Comparison of ENCODE assay signal across 11 cellular contexts in the genomic region with DNA sequence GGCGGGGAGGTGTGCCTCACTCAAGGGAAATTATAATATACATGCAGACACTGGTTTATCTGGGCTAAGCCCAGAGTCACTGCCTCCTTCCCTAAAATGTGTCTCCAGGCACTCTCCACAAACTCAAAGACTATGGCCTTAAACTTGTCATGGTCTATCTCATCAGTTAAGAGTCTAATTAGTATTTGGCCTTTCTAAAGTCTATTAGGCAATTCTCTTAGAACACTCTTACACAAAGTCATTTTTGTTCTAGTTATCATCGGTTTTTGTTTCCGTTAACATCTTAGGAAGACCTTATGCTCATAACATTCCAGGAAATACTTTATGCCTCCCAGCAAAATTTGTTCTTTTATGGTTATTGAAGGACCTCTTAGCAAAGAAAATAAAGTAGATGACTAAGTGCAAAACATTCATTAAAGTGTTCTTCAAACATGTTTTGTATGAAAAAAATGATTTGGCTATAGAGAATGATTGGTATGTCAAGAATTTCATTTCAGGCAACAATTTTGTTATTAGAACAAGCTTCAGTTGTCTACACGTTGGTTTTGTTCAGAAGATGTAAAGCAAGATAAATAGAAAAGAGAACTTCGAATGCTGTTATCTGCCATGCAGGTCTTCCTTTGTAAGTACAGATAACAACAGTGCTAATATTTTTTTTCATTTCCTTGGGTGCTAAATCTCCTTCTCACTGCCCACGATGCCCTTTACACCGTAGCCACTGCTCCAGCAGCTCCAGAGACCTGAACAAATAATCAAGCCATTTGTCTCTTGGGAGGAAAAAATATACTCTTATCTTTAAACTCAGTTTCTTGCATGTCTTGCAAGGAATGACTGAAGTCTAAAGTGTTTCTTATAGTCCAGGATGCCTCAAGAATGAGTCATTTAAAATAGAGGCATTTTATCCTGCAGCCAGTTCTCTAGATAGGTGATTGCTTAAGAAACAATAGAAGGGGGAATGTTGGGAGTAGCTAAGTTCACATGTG.
DNase-seq lines count a peak whose midpoint lies in the region; ATAC-seq, FAIRE-seq and TF ChIP-seq lines count a peak whose summit lies in the region.
"Had no signal": no experiment of that assay in that cellular context is flagged by ENCODE, and none has a peak within 500 bp of the region (broad histone marks: within the 10 kb centered on the region; RNA-seq: fewer than 3 reads in every experiment).

No MANE protein-coding gene starts in this region.

- H3K4me2 ChIP-seq in PC-9 = no peak overlapping the region

- H3K4me1 ChIP-seq in Caco-2 (peaks cover 21% of the 10 kb centered on the region), PC-9 (replicated peaks; ENCODE audit: insufficient read depth) (no peaks in the 10 kb centered on the region)
- no peaks in the 10 kb centered on the region for H3K4me1 ChIP-seq in naive thymus-derived CD4-positive, alpha-beta T cell (ENCODE audit: control insufficient read depth in 2 of 2, insufficient read depth in 2 of 2, low read length in 2 of 2)

- BruUV-seq in Caco-2 (replicated peaks; lab: Mats Ljungman, UMichigan) (no TSS peak), PC-9 (replicated peaks; lab: Mats Ljungman, UMichigan) (no TSS peak)

- H3K27me3 ChIP-seq in Caco-2 (replicated peaks; ENCODE audit: control insufficient read depth, insufficient read depth, low read length) (no peaks in the 10 kb centered on the region), PC-9 (ENCODE audit: insufficient read depth, low read depth) (no peaks in the 10 kb centered on the region)
- no peaks in the 10 kb centered on the region for H3K27me3 ChIP-seq in naive thymus-derived CD4-positive, alpha-beta T cell (ENCODE audit: control insufficient read depth in 2 of 2, insufficient read depth in 2 of 2, low read length in 2 of 2)

- no peaks in the 10 kb centered on the region for H3K27me3 Mint-ChIP-seq in Caco-2 (ENCODE audit: insufficient read depth, unreplicated experiment)
- H3K27me3 Mint-ChIP-seq in naive thymus-derived CD4-positive, alpha-beta T cell = no peaks in the 10 kb centered on the region
- no peaks in the 10 kb centered on the region for H3K27me3 Mint-ChIP-seq in WTC11 (ENCODE audit: low read depth)
- H3K27me3 Mint-ChIP-seq: activated CD8-positive, alpha-beta T cell treated with anti-CD3 and anti-CD28 coated beads for 36 hours had no signal

- CTCF ChIA-PET in Caco-2 (lab: Charles Lee) = no interaction called here
- CTCF ChIA-PET in PC-9 (lab: Charles Lee) = no interaction called here
- CTCF ChIA-PET in naive thymus-derived CD4-positive, alpha-beta T cell (lab: Charles Lee) = interaction anchor here (0.7 kb wide), 1 partner anchor 843 kb away, joined by 4 read pairs; no protein-coding TSS in a partner anchor
- CTCF ChIA-PET in WTC11 (lab: Charles Lee) = no interaction called here

- peak overlapping the region; percentile 48 for H3K4me3 Mint-ChIP-seq in Caco-2 (ENCODE audit: unreplicated experiment)
- no peak overlapping the region for H3K4me3 Mint-ChIP-seq in naive thymus-derived CD4-positive, alpha-beta T cell
- no peak overlapping the region for H3K4me3 Mint-ChIP-seq in WTC11
- H3K4me3 Mint-ChIP-seq: activated CD8-positive, alpha-beta T cell treated with anti-CD3 and anti-CD28 coated beads for 36 hours had no signal

- DNase-seq in Caco-2 (peak; percentile 52 to 66), PC-9 (peak; percentile 40 to 44), putamen (ENCODE audit: low spot score) (no peak), WTC11 (ENCODE audit: low spot score) (no peak)
- no peak for DNase-seq in naive thymus-derived CD4-positive, alpha-beta T cell
- DNase-seq in activated CD4-positive, alpha-beta T cell treated with anti-CD3 and anti-CD28 coated beads, Interleukin-2, amount 50 U/mL, for 4 hours = no peak
- DNase-seq: activated CD8-positive, alpha-beta T cell treated with anti-CD3 and anti-CD28 coated beads for 36 hours; caudate nucleus; stimulated activated naive CD8-positive, alpha-beta T cell treated with anti-CD3 and anti-CD28 coated beads, Interleukin-15, Interleukin-2, amounts not matched to agents 100 U/mL and 50 U/mL, for 24 hours had no signal

- POLR2A ChIA-PET in Caco-2 (lab: Charles Lee) = no interaction called here
- POLR2A ChIA-PET in PC-9 (lab: Charles Lee; ENCODE audit: unreplicated experiment) = interaction anchor here (0.5 to 0.8 kb wide), 3 partner anchors 108 to 459 kb away, joined by 3 to 6 read pairs (median 4); no protein-coding TSS in a partner anchor
- POLR2A ChIA-PET in naive thymus-derived CD4-positive, alpha-beta T cell (lab: Charles Lee) = no interaction called here
- POLR2A ChIA-PET in WTC11 (lab: Charles Lee) = no interaction called here

- H3K9me3 ChIP-seq in Caco-2 = no peaks in the 10 kb centered on the region
- no peaks in the 10 kb centered on the region for H3K9me3 ChIP-seq in PC-9 (ENCODE audit: insufficient read depth, low read depth)
- no peaks in the 10 kb centered on the region for H3K9me3 ChIP-seq in naive thymus-derived CD4-positive, alpha-beta T cell (ENCODE audit: control insufficient read depth in 2 of 3, low read length in 3 of 3)

- no peaks in the 10 kb centered on the region; the same call in 1 of the 2 replicates for H4K20me1 ChIP-seq in PC-9 (ENCODE audit: insufficient read depth)

- no peaks in the 10 kb centered on the region for H3K9me3 Mint-ChIP-seq in Caco-2 (ENCODE audit: unreplicated experiment)
- peaks cover 0 to 16% (median 2%) of the 10 kb centered on the region in 11 donors for H3K9me3 Mint-ChIP-seq in naive thymus-derived CD4-positive, alpha-beta T cell
- H3K9me3 Mint-ChIP-seq in WTC11 = no peaks in the 10 kb centered on the region

- peaks cover 5% of the 10 kb centered on the region; the same call in 1 of the 2 replicates for H3F3A ChIP-seq in PC-9 (ENCODE audit: insufficient read depth, low read depth)

- H3K9me2 ChIP-seq in PC-9 (ENCODE audit: insufficient read depth) = no peaks in the 10 kb centered on the region

- intact Hi-C loops in Caco-2 (cut with micrococcal nuclease; ENCODE audit: unreplicated experiment) (loop anchor here (1.0 kb wide), 2 partner anchors 29 to 90 kb away; no protein-coding TSS in a partner anchor), PC-9 (cut with micrococcal nuclease; ENCODE audit: unreplicated experiment) (loop anchor here (2.0 to 10.0 kb wide), 4 partner anchors 72 to 261 kb away; no protein-coding TSS in a partner anchor)
- intact Hi-C loops in naive thymus-derived CD4-positive, alpha-beta T cell (cut with micrococcal nuclease) = no loop called here

- H3K4me3 ChIP-seq in Caco-2 (ENCODE audit: low read depth, low read length) (no peak overlapping the region), PC-9 (no peak overlapping the region)
- no peak overlapping the region for H3K4me3 ChIP-seq in naive thymus-derived CD4-positive, alpha-beta T cell (ENCODE audit: low read length)

- no peak overlapping the region for H3K27ac ChIP-seq in PC-9
- H3K27ac ChIP-seq in naive thymus-derived CD4-positive, alpha-beta T cell (ENCODE audit: low read depth, low read length) = no peak overlapping the region

- no peaks in the 10 kb centered on the region for H3K36me3 Mint-ChIP-seq in Caco-2 (ENCODE audit: insufficient read depth, unreplicated experiment)
- no peaks in the 10 kb centered on the region for H3K36me3 Mint-ChIP-seq in naive thymus-derived CD4-positive, alpha-beta T cell
- no peaks in the 10 kb centered on the region for H3K36me3 Mint-ChIP-seq in WTC11

- H3K4me1 Mint-ChIP-seq in Caco-2 (ENCODE audit: low read depth, unreplicated experiment) (peaks cover 17% of the 10 kb centered on the region), WTC11 (no peaks in the 10 kb centered on the region)
- H3K4me1 Mint-ChIP-seq in naive thymus-derived CD4-positive, alpha-beta T cell = no peaks in the 10 kb centered on the region

- H3K79me2 ChIP-seq in PC-9 (ENCODE audit: low read depth) = no peaks in the 10 kb centered on the region

- H3K27ac Mint-ChIP-seq in Caco-2 (ENCODE audit: unreplicated experiment) = peak overlapping the region; percentile 79
- no peak overlapping the region for H3K27ac Mint-ChIP-seq in naive thymus-derived CD4-positive, alpha-beta T cell
- H3K27ac Mint-ChIP-seq in WTC11 = no peak overlapping the region
- H3K27ac Mint-ChIP-seq: activated CD8-positive, alpha-beta T cell treated with anti-CD3 and anti-CD28 coated beads for 36 hours had no signal

- H3K36me3 ChIP-seq in Caco-2 (ENCODE audit: control insufficient read depth, insufficient read depth, low read length) (no peaks in the 10 kb centered on the region), PC-9 (ENCODE audit: low read depth) (no peaks in the 10 kb centered on the region)
- no peaks in the 10 kb centered on the region for H3K36me3 ChIP-seq in naive thymus-derived CD4-positive, alpha-beta T cell (ENCODE audit: control insufficient read depth in 2 of 3, insufficient read depth in 3 of 3, low read length in 3 of 3)

- peak; percentile 38 for ATAC-seq in naive thymus-derived CD4-positive, alpha-beta T cell
- no peak for ATAC-seq in WTC11
- no peak for ATAC-seq in GM21529 (IDR thresholded peaks at IDR 0.05; ENCODE audit: unreplicated experiment)
- ATAC-seq: activated CD8-positive, alpha-beta T cell treated with anti-CD3 and anti-CD28 coated beads for 36 hours; stimulated activated naive CD8-positive, alpha-beta T cell treated with anti-CD3 and anti-CD28 coated beads, Interleukin-15, Interleukin-2, amounts not matched to agents 100 U/mL and 50 U/mL, for 24 hours had no signal

- H2AFZ ChIP-seq in PC-9 = no peak overlapping the region

- peak; percentile 92 for FAIRE-seq in endometrium (lab: Jason Lieb, UNC)

- TF ChIP-seq CTCF in Caco-2 (IDR thresholded peaks at IDR 0.05; ENCODE audit: insufficient read depth in 1 of 2, low read depth in 1 of 2, low read length in 1 of 2, severe bottlenecking in 1 of 2, unreplicated experiment in 1 of 2) = no peak
- no peak for TF ChIP-seq CTCF in PC-9 (conservative IDR thresholded peaks at IDR 0.05)
- TF ChIP-seq CTCF in WTC11 (IDR thresholded peaks at IDR 0.05) = no peak

TF ChIP-seq in WTC11, 78 proteins besides CTCF, POLR2A, EP300 and RAD21 (continues in another document):
- TF ChIP-seq, protein P1, sequence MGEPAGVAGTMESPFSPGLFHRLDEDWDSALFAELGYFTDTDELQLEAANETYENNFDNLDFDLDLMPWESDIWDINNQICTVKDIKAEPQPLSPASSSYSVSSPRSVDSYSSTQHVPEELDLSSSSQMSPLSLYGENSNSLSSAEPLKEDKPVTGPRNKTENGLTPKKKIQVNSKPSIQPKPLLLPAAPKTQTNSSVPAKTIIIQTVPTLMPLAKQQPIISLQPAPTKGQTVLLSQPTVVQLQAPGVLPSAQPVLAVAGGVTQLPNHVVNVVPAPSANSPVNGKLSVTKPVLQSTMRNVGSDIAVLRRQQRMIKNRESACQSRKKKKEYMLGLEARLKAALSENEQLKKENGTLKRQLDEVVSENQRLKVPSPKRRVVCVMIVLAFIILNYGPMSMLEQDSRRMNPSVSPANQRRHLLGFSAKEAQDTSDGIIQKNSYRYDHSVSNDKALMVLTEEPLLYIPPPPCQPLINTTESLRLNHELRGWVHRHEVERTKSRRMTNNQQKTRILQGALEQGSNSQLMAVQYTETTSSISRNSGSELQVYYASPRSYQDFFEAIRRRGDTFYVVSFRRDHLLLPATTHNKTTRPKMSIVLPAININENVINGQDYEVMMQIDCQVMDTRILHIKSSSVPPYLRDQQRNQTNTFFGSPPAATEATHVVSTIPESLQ (CRISPR knock-in tag; IDR thresholded peaks at IDR 0.05) = no peak

Comparison
In these comparisons a context has a peak if more than half of its experiments do, and no peak if none do; other contexts are left out.
1. DNase-seq: peak in Caco-2 (2 of 2) and PC-9 (2 of 2); none in naive thymus-derived CD4-positive, alpha-beta T cell (0 of 9), activated CD4-positive, alpha-beta T cell treated with anti-CD3 and anti-CD28 coated beads, Interleukin-2, amount 50 U/mL, for 4 hours (0 of 2), putamen (single experiment) and WTC11 (single experiment).
2. intact Hi-C loops: an anchor here in Caco-2 (1.0 kb wide) and PC-9 (2.0 to 10.0 kb wide); none called in naive thymus-derived CD4-positive, alpha-beta T cell.